ENCODE assay signal across 18 cellular contexts in genomic region chr2:234044157-234044556, GRCh38. TPM values are rescaled to one million over a fixed set of nuclear protein-coding genes. Genes with fewer than 3 reads are reported as not detected.
A peak's percentile ranks its signal among the peaks of the same experiment; 100 is the strongest.
DNase-seq lines count a peak whose midpoint lies in the region; ATAC-seq, FAIRE-seq and TF ChIP-seq lines count a peak whose summit lies in the region.
"Had no signal": no experiment of that assay in that cellular context is flagged by ENCODE, and none has a peak within 500 bp of the region (broad histone marks: within the 10 kb centered on the region; RNA-seq: fewer than 3 reads in every experiment).

No MANE protein-coding gene starts in this region.

- H2BK15ac ChIP-seq in mesenchymal stem cell (ENCODE audit: low read depth, poor library complexity, severe bottlenecking), result no peak overlapping the region

- H3K4me3 ChIP-seq in cardiac fibroblast (replicated peaks in 1 of 2; ENCODE audit: low read depth in 2 of 2, low read length in 2 of 2), result no peak overlapping the region
- H3K4me3 ChIP-seq in mesenchymal stem cell (ENCODE audit: insufficient read depth in 1 of 2, low read depth in 1 of 2, low read length in 2 of 2), result no peak overlapping the region
- H3K4me3 ChIP-seq in hepatocyte, result no peak overlapping the region
- H3K4me3 ChIP-seq: heart left ventricle had no signal

- H2AFZ ChIP-seq in mesenchymal stem cell (ENCODE audit: low read depth, low read length) (no peak overlapping the region), hepatocyte (no peak overlapping the region)

- H3K79me2 ChIP-seq in hepatocyte, result no peaks in the 10 kb centered on the region

- no peak overlapping the region for H3K4ac ChIP-seq in mesenchymal stem cell (ENCODE audit: low read depth in 1 of 2, low read length in 2 of 2)

- no peak for ATAC-seq in HG03108 (IDR thresholded peaks at IDR 0.05; ENCODE audit: unreplicated experiment)
- ATAC-seq: heart left ventricle, left colon, natural killer cell had no signal

- no peaks in the 10 kb centered on the region for H3K79me1 ChIP-seq in mesenchymal stem cell (replicated peaks; ENCODE audit: low read length, poor library complexity, severe bottlenecking)

- H2AK5ac ChIP-seq in mesenchymal stem cell (ENCODE audit: low read length, severe bottlenecking), result no peak overlapping the region

- no peak overlapping the region for H2BK120ac ChIP-seq in mesenchymal stem cell (ENCODE audit: low read depth, low read length)

- H3K27ac ChIP-seq in mesenchymal stem cell (ENCODE audit: low read length, poor library complexity, severe bottlenecking) (peak overlapping the region; percentile 8), hepatocyte (no peak overlapping the region)
- H3K27ac ChIP-seq: heart left ventricle had no signal

- H3K9me3 ChIP-seq in mesenchymal stem cell (ENCODE audit: control insufficient read depth, low read length) (no peaks in the 10 kb centered on the region), hepatocyte (ENCODE audit: low read depth) (no peaks in the 10 kb centered on the region)
- H3K9me3 ChIP-seq: heart left ventricle had no signal

- no peaks in the 10 kb centered on the region for H3K4me1 ChIP-seq in mesenchymal stem cell (ENCODE audit: control insufficient read depth, insufficient read depth, low read depth, low read length)
- no peaks in the 10 kb centered on the region for H3K4me1 ChIP-seq in hepatocyte (ENCODE audit: insufficient read depth)
- H3K4me1 ChIP-seq: heart left ventricle had no signal

- no peak overlapping the region for H3K23ac ChIP-seq in mesenchymal stem cell (ENCODE audit: low read length in 2 of 2)

- DNase-seq in D721Med (ENCODE audit: insufficient read length, low spot score) (no peak), NCI-H446 (lab: John Stamatoyannopoulos, UW) (peak; percentile 20 to 69), cardiac fibroblast (ENCODE audit: low read depth in 2 of 2) (peak; percentile 46 to 82), mesenchymal stem cell (peak; percentile 35), hepatocyte (ENCODE audit: low spot score) (no peak), NCI-H2227 (lab: John Stamatoyannopoulos, UW; ENCODE audit: unreplicated experiment) (no peak), GM19239 (ENCODE audit: insufficient read length, low spot score) (no peak)
- DNase-seq: CD4-positive, alpha-beta T cell; heart left ventricle; left colon; natural killer cell; NCI-H1092 treated with DMSO at 0.1 percent for 48 hours; NCI-H345; retina; stimulated activated CD4-positive, alpha-beta T cell treated with anti-CD3 and anti-CD28 coated beads, Interleukin-2, amount 100 ng/mL, for 48 hours had no signal

- no peak overlapping the region for H2BK12ac ChIP-seq in mesenchymal stem cell (ENCODE audit: low read length in 2 of 2)

- no peaks in the 10 kb centered on the region for H3K9me2 ChIP-seq in hepatocyte (replicated peaks; ENCODE audit: insufficient read depth)

- H4K20me1 ChIP-seq in hepatocyte (ENCODE audit: insufficient read depth, poor library complexity, severe bottlenecking), result no peaks in the 10 kb centered on the region

- H3K4me2 ChIP-seq in mesenchymal stem cell (ENCODE audit: low read length, poor library complexity, severe bottlenecking) (no peak overlapping the region), hepatocyte (no peak overlapping the region)

- H3K14ac ChIP-seq in mesenchymal stem cell (ENCODE audit: low read length in 2 of 2), result no peak overlapping the region

- WGBS in mesenchymal stem cell, result no CpG with 5 or more reads among the region's 1 CpG
- 90% methylated on average over 1 of the region's 1 CpG for WGBS in hepatocyte (ENCODE audit: low lambda C conversion rate, missing lambda C conversion rate)

- no peaks in the 10 kb centered on the region for H3K27me3 ChIP-seq in mesenchymal stem cell (ENCODE audit: control insufficient read depth in 1 of 2, insufficient read depth in 1 of 2, low read length in 2 of 2)
- peaks cover 27% of the 10 kb centered on the region for H3K27me3 ChIP-seq in hepatocyte

- H4K91ac ChIP-seq in mesenchymal stem cell (ENCODE audit: low read length), result no peak overlapping the region

- no peak overlapping the region for H3K18ac ChIP-seq in mesenchymal stem cell (ENCODE audit: low read depth in 1 of 2, low read length in 2 of 2)

- TF ChIP-seq CTCF in D721Med (IDR thresholded peaks at IDR 0.05; ENCODE audit: insufficient read depth, missing control alignments) (no peak), cardiac fibroblast (IDR thresholded peaks at IDR 0.05; ENCODE audit: low read depth, low read length) (no peak), hepatocyte (IDR thresholded peaks at IDR 0.05; ENCODE audit: poor library complexity) (no peak)

- FAIRE-seq in D721Med (lab: Jason Lieb, UNC) (peak; percentile 81), GM19239 (lab: Jason Lieb, UNC) (no peak)

- no peak overlapping the region for H3K9ac ChIP-seq in mesenchymal stem cell (ENCODE audit: low read length)

- H3K36me3 ChIP-seq in mesenchymal stem cell (ENCODE audit: control insufficient read depth in 1 of 2, insufficient read depth in 2 of 2, low read depth in 1 of 2, low read length in 2 of 2), result no peaks in the 10 kb centered on the region
- no peaks in the 10 kb centered on the region for H3K36me3 ChIP-seq in hepatocyte (replicated peaks; ENCODE audit: insufficient read depth, low read depth)
- H3K36me3 ChIP-seq: heart left ventricle had no signal

- no peak overlapping the region for H4K8ac ChIP-seq in mesenchymal stem cell (ENCODE audit: low read length)

- no peak overlapping the region for H2BK5ac ChIP-seq in mesenchymal stem cell (ENCODE audit: low read depth, low read length, poor library complexity, severe bottlenecking)

RNA-seq across cellular contexts. Expression of gene SPP2, which starts 6.3 kb away (rescaled TPM):
- polyA plus RNA-seq in mesenchymal stem cell (2013, experiment 1 of 2), result not detected
- polyA plus RNA-seq in mesenchymal stem cell (2013, experiment 2 of 2), result not detected
- 75.5 and 78.5 TPM in 2 replicates for total RNA-seq in hepatocyte
- 26.1 and 71.4 TPM in 2 replicates for polyA plus RNA-seq in hepatocyte
- total RNA-seq: CD4-positive, alpha-beta T cell; heart left ventricle; left colon; natural killer cell; urinary bladder had no signal
- polyA plus RNA-seq: adipose tissue, heart left ventricle, urinary bladder had no signal

Comparison
In these comparisons a context has a peak if more than half of its experiments do, and no peak if none do; other contexts are left out.
1. DNase-seq: peak in NCI-H446 (2 of 2), cardiac fibroblast (2 of 2) and mesenchymal stem cell (single experiment); none in D721Med (single experiment), hepatocyte (single experiment), NCI-H2227 (single experiment) and GM19239 (single experiment).